ENCODE assay signal across 9 cellular contexts in the genomic region with DNA sequence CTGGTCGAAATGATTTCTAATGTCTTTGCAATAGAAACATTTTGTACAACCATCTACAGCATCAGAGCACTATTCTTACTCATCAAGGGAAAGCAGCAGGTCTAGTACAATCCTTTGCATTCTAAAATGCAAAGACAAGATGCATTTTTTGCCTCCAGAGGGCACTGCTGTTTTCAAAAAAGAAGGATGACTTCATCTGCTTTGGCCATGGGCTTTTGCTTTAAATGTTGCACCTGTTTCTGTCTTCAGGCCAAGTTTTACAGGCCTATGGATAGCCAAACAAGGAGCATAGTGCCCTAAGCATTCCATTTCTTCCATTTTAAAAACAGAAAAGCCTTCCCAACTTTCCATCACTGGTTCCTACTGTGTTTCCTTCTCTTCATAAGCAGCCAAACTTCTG. TPM values are rescaled to one million over a fixed set of nuclear protein-coding genes. Genes with fewer than 3 reads are reported as not detected.
DNase-seq lines count a peak whose midpoint lies in the region; ATAC-seq, FAIRE-seq and TF ChIP-seq lines count a peak whose summit lies in the region.
"Had no signal": no experiment of that assay in that cellular context is flagged by ENCODE, and none has a peak within 500 bp of the region (broad histone marks: within the 10 kb centered on the region; RNA-seq: fewer than 3 reads in every experiment).

No MANE protein-coding gene starts in this region.

- BruUV-seq in K562 (replicated peaks; lab: Mats Ljungman, UMichigan): no TSS peak

- H3K27ac ChIP-seq in K562 (ENCODE audit: extremely low read depth, low read depth, low read length): no peak overlapping the region
- H3K27ac ChIP-seq in liver (ENCODE audit: low read depth in 1 of 2, low read length in 2 of 2): peak overlapping the region in 1 of 2 donors; percentile 44
- H3K27ac ChIP-seq: skin epidermis had no signal

- H3K4me3 ChIP-seq in GM12875 (ENCODE audit: low read depth, low read length) (no peak overlapping the region), NB4 (ENCODE audit: low read depth, low read length) (no peak overlapping the region), K562 (no peak overlapping the region), liver (ENCODE audit: low read depth in 1 of 3, low read length in 3 of 3) (no peak overlapping the region)
- H3K4me3 ChIP-seq: skin epidermis had no signal

- peak overlapping the region; percentile 79 for H3K27ac Mint-ChIP-seq in stimulated activated naive B cell treated with anti-CD40 and anti-IgM and Interleukin-4, amounts not matched to agents 10 μg/mL and 1 μg/mL and 100 μg/mL, for 72 hours

- no peaks in the 10 kb centered on the region for H3K27me3 Mint-ChIP-seq in stimulated activated naive B cell treated with anti-CD40 and anti-IgM and Interleukin-4, amounts not matched to agents 10 μg/mL and 1 μg/mL and 100 μg/mL, for 72 hours

- H3K27me3 ChIP-seq in K562 (ENCODE audit: control insufficient read depth in 2 of 2, insufficient read depth in 2 of 2, low read length in 2 of 2) (no peaks in the 10 kb centered on the region), liver (ENCODE audit: control insufficient read depth in 4 of 4, insufficient read depth in 4 of 4, low read length in 3 of 4) (no peaks in the 10 kb centered on the region)

- TF ChIP-seq CTCF in AG09319 (IDR thresholded peaks at IDR 0.05; ENCODE audit: low read depth, low read length) (peak; percentile 57), GM12875 (IDR thresholded peaks at IDR 0.05; ENCODE audit: borderline replicate concordance, insufficient read depth, low read depth, low read length) (peak; percentile 45), NB4 (IDR thresholded peaks at IDR 0.05; ENCODE audit: low read depth, low read length) (peak; percentile 60), K562 (IDR thresholded peaks at IDR 0.05 in 2 of 3, conservative IDR thresholded peaks at IDR 0.05 in 1 of 3; ENCODE audit: insufficient read depth in 2 of 3, low read depth in 1 of 3, low read length in 3 of 3) (peak; percentile 40 to 65 (median 51); a peak in 5 of 6 replicates), liver (IDR thresholded peaks at IDR 0.05; ENCODE audit: low read depth, low read length, missing input control) (peak; percentile 67)

- H3K79me2 ChIP-seq in K562 (ENCODE audit: control insufficient read depth, insufficient read depth, low read length): peaks cover 10% of the 10 kb centered on the region; the same call in 2 of the 3 replicates

- 0% methylated on average over 1 of the region's 1 CpG for WGBS in K562 (ENCODE audit: insufficient coverage, low coverage, missing lambda C conversion rate)
- 91% methylated on average over 1 of the region's 1 CpG for WGBS in liver

- in situ Hi-C loops in K562 (cut with MboI): no loop called here

- TF ChIP-seq EP300 in K562 (IDR thresholded peaks at IDR 0.05; ENCODE audit: low read length): no peak

- H3K4me1 Mint-ChIP-seq in stimulated activated naive B cell treated with anti-CD40 and anti-IgM and Interleukin-4, amounts not matched to agents 10 μg/mL and 1 μg/mL and 100 μg/mL, for 72 hours: peaks cover 26 to 50% of the 10 kb centered on the region in 2 donors

- H3K9me1 ChIP-seq in K562 (ENCODE audit: control insufficient read depth, insufficient read depth, low read length): no peaks in the 10 kb centered on the region

- DNase-seq in AG09319 (ENCODE audit: extremely low read depth, low read depth) (no peak), NB4 (ENCODE audit: low read depth) (peak; percentile 70), T follicular helper cell (ENCODE audit: low read depth) (peak; percentile 45), K562 (ENCODE audit: extremely low read depth in 1 of 4, low spot score in 3 of 4) (peak in 3 of 4 experiments; percentile 8 to 47 (median 17)), cerebellar nuclear complex (lab: John Stamatoyannopoulos, UW) (no peak)
- DNase-seq in stimulated activated naive B cell treated with anti-CD40 and anti-IgM and Interleukin-4, amounts not matched to agents 10 μg/mL and 1 μg/mL and 100 μg/mL, for 72 hours: peak; percentile 55

- H3K4me3 Mint-ChIP-seq in stimulated activated naive B cell treated with anti-CD40 and anti-IgM and Interleukin-4, amounts not matched to agents 10 μg/mL and 1 μg/mL and 100 μg/mL, for 72 hours: no peak overlapping the region

- H4K20me1 ChIP-seq in K562 (replicated peaks; ENCODE audit: control insufficient read depth, insufficient read depth, low read length): no peaks in the 10 kb centered on the region

- intact Hi-C loops in K562 (cut with micrococcal nuclease): loop anchor here (1.0 to 10.0 kb wide), 5 partner anchors 106 to 464 kb away; partner anchors contain the start of gene SEMA5B

- CTCF ChIA-PET in K562 (lab: Yijun Ruan, JAX; ENCODE audit: low intra/inter-chr PET ratio): interaction anchor here (0.9 to 1.4 kb wide), 3 partner anchors 118 to 167 kb away, joined by 3 to 6 read pairs (median 5); no protein-coding TSS in a partner anchor

- no peaks in the 10 kb centered on the region for H3K9me3 ChIP-seq in K562 (replicated peaks; ENCODE audit: control insufficient read depth, insufficient read depth, low read depth, low read length)
- H3K9me3 ChIP-seq in liver (ENCODE audit: control insufficient read depth in 4 of 4, low read length in 3 of 4): no peaks in the 10 kb centered on the region

- peak; percentile 11; the same call in 1 of the 3 replicates for ATAC-seq in K562
- ATAC-seq in stimulated activated naive B cell treated with anti-CD40 and anti-IgM and Interleukin-4, amounts not matched to agents 10 μg/mL and 1 μg/mL and 100 μg/mL, for 72 hours (replicated peaks): peak; percentile 55 to 63

- H3K4me1 ChIP-seq in K562 (replicated peaks in 1 of 2; ENCODE audit: control insufficient read depth in 2 of 2, insufficient read depth in 2 of 2, low read length in 2 of 2): peaks cover 8% of the 10 kb centered on the region in 2 experiments; a peak in 4 of 5 replicates
- peaks cover 3 to 44% (median 10%) of the 10 kb centered on the region in 4 donors for H3K4me1 ChIP-seq in liver (ENCODE audit: control insufficient read depth in 4 of 4, insufficient read depth in 4 of 4, low read length in 3 of 4)

- H3K9me3 Mint-ChIP-seq in stimulated activated naive B cell treated with anti-CD40 and anti-IgM and Interleukin-4, amounts not matched to agents 10 μg/mL and 1 μg/mL and 100 μg/mL, for 72 hours: no peaks in the 10 kb centered on the region

- FAIRE-seq in K562 (lab: Jason Lieb, UNC): peak; percentile 82

- H3K36me3 ChIP-seq in K562 (ENCODE audit: control insufficient read depth, insufficient read depth, low read length) (no peaks in the 10 kb centered on the region), liver (ENCODE audit: control insufficient read depth in 4 of 4, insufficient read depth in 3 of 4, low read depth in 1 of 4, low read length in 3 of 4) (peaks cover 8 to 28% (median 24%) of the 10 kb centered on the region in 4 donors)

- H3K36me3 Mint-ChIP-seq in stimulated activated naive B cell treated with anti-CD40 and anti-IgM and Interleukin-4, amounts not matched to agents 10 μg/mL and 1 μg/mL and 100 μg/mL, for 72 hours: peaks cover 28 to 40% of the 10 kb centered on the region in 2 donors

- no peak overlapping the region for H2AFZ ChIP-seq in K562 (ENCODE audit: low read depth, low read length)

- POLR2A ChIA-PET in K562 (lab: Yijun Ruan, JAX): no interaction called here

- H3K9ac ChIP-seq in K562 (ENCODE audit: insufficient read depth in 1 of 2, low read depth in 2 of 2, low read length in 2 of 2) (no peak overlapping the region), liver (ENCODE audit: low read depth in 1 of 2, low read length in 2 of 2) (no peak overlapping the region)

- TF ChIP-seq RAD21 in K562 (CRISPR knock-in tag; conservative IDR thresholded peaks at IDR 0.05 in 1 of 2, IDR thresholded peaks at IDR 0.05 in 1 of 2): peak; percentile 64 to 76
- TF ChIP-seq RAD21 in liver (IDR thresholded peaks at IDR 0.05): peak; percentile 87 to 89

- TF ChIP-seq POLR2A in NB4 (IDR thresholded peaks at IDR 0.05; ENCODE audit: extremely low read depth, insufficient read length) (no peak), K562 (conservative IDR thresholded peaks at IDR 0.05) (no peak)

- H3K4me2 ChIP-seq in K562 (ENCODE audit: insufficient read depth, low read length): no peak overlapping the region

RNA-seq across cellular contexts. Expression of gene PARP9, which starts 3.4 kb away (rescaled TPM):
- total RNA-seq in K562 (2011; cell fraction: chromatin; rRNA removed; ENCODE audit: low replicate concordance): 2.4 and 4.9 TPM in 2 replicates
- 1.1 and 1.2 TPM in 2 replicates for total RNA-seq in K562 (2011; cell fraction: nucleolus; rRNA removed)
- total RNA-seq in K562 (2011; cell fraction: nucleoplasm; rRNA removed): 1.7 and 3.3 TPM in 2 replicates
- total RNA-seq in K562 (2014; rRNA removed) (2.7 and 2.8 TPM in 2 replicates), K562 (2014; rRNA removed; fragmentation: Illumina TruSeq; extraction: Trizol) (3.1 and 3.9 TPM in 2 replicates), K562 (2015; rRNA removed; fragmentation: Illumina TruSeq; extraction: Trizol) (3.8 TPM in 2 replicates), K562 (2021) (3.1 and 3.4 TPM in 2 replicates), liver (10 to 100 TPM; 39.3 to 74.0 TPM)
- polyA plus RNA-seq in K562 (2011; rRNA removed) (1.5 and 3.9 TPM in 2 replicates), K562 (2014; fragmentation: Illumina TruSeq; extraction: Trizol) (4.4 and 4.8 TPM in 2 replicates), K562 (2014; fragmentation: Nextera tagmentation; extraction: Ambion mirVana) (1 to 10 TPM; 2.1 to 3.2 TPM), K562 (2014; rRNA removed) (3.5 and 3.8 TPM in 2 replicates), liver (10 to 100 TPM; 34.8 to 58.6 TPM)
- 1.2 and 1.8 TPM in 2 replicates for polyA plus RNA-seq in K562 (2011; cell fraction: cytosol; rRNA removed)
- 1.4 and 2.3 TPM in 2 replicates for polyA plus RNA-seq in K562 (2011; cell fraction: nucleus; rRNA removed)
- 2.9 and 4.9 TPM in 2 replicates for polyA plus RNA-seq in K562 (2012)
- 1.5 and 2.4 TPM in 2 replicates for polyA minus RNA-seq in K562 (2011; rRNA and poly(A)+ RNA removed)
- polyA minus RNA-seq in K562 (2011; cell fraction: cytosol; rRNA and poly(A)+ RNA removed): 0.46 and 0.76 TPM in 2 replicates
- polyA minus RNA-seq in K562 (2011; cell fraction: nucleus; rRNA and poly(A)+ RNA removed): 0.44 and 0.54 TPM in 2 replicates

RNA-seq across cellular contexts. Expression of gene DTX3L, which starts 3.5 kb away (rescaled TPM):
- total RNA-seq in K562 (2011; cell fraction: chromatin; rRNA removed; ENCODE audit: low replicate concordance): 1.5 and 5.0 TPM in 2 replicates
- total RNA-seq in K562 (2011; cell fraction: nucleolus; rRNA removed): 1.2 TPM in 2 replicates
- 2.9 and 4.2 TPM in 2 replicates for total RNA-seq in K562 (2011; cell fraction: nucleoplasm; rRNA removed)
- 3.0 and 4.1 TPM in 2 replicates for total RNA-seq in K562 (2014; rRNA removed)
- 6.0 and 7.0 TPM in 2 replicates for total RNA-seq in K562 (2014; rRNA removed; fragmentation: Illumina TruSeq; extraction: Trizol)
- 6.0 and 6.5 TPM in 2 replicates for total RNA-seq in K562 (2015; rRNA removed; fragmentation: Illumina TruSeq; extraction: Trizol)
- 6.2 and 6.6 TPM in 2 replicates for total RNA-seq in K562 (2021)
- 1.0 and 2.3 TPM in 2 replicates for polyA plus RNA-seq in K562 (2011; rRNA removed)
- 0.97 and 1.0 TPM in 2 replicates for polyA plus RNA-seq in K562 (2011; cell fraction: cytosol; rRNA removed)
- polyA plus RNA-seq in K562 (2011; cell fraction: nucleus; rRNA removed): 0.59 and 0.94 TPM in 2 replicates
- 3.8 and 6.1 TPM in 2 replicates for polyA plus RNA-seq in K562 (2012)
- polyA plus RNA-seq in K562 (2014; fragmentation: Illumina TruSeq; extraction: Trizol): 4.9 and 6.0 TPM in 2 replicates
- polyA plus RNA-seq in K562 (2014; fragmentation: Nextera tagmentation; extraction: Ambion mirVana): 1 to 10 TPM; 2.3 to 2.5 TPM
- 3.0 and 3.4 TPM in 2 replicates for polyA plus RNA-seq in K562 (2014; rRNA removed)
- 2.0 and 2.8 TPM in 2 replicates for polyA minus RNA-seq in K562 (2011; rRNA and poly(A)+ RNA removed)
- polyA minus RNA-seq in K562 (2011; cell fraction: cytosol; rRNA and poly(A)+ RNA removed): 1.9 and 2.5 TPM in 2 replicates
- 0.54 and 0.56 TPM in 2 replicates for polyA minus RNA-seq in K562 (2011; cell fraction: nucleus; rRNA and poly(A)+ RNA removed)
- total RNA-seq in liver: 10 to 100 TPM; 29.4 to 44.5 TPM
- 10 to 100 TPM; 16.9 to 17.6 TPM for polyA plus RNA-seq in liver

RNA-seq across cellular contexts. Expression of gene PARP15, which starts 16.8 kb away (rescaled TPM):
- total RNA-seq in K562 (2011; cell fraction: chromatin; rRNA removed; ENCODE audit: low replicate concordance): 0.51 and 2.6 TPM in 2 replicates
- 0.50 and 1.3 TPM in 2 replicates for total RNA-seq in K562 (2011; cell fraction: nucleolus; rRNA removed)
- total RNA-seq in K562 (2011; cell fraction: nucleoplasm; rRNA removed): 0.99 and 1.8 TPM in 2 replicates
- 0.05 and 0.08 TPM in 2 replicates for total RNA-seq in K562 (2014; rRNA removed)
- 0.11 and 0.45 TPM in 2 replicates for total RNA-seq in K562 (2014; rRNA removed; fragmentation: Illumina TruSeq; extraction: Trizol)
- 0.19 and 0.40 TPM in 2 replicates for total RNA-seq in K562 (2015; rRNA removed; fragmentation: Illumina TruSeq; extraction: Trizol)
- total RNA-seq in K562 (2021): 0.38 and 0.45 TPM in 2 replicates
- polyA plus RNA-seq in K562 (2011; rRNA removed): 0.22 TPM in 1 of 2 replicates, not detected in the other
- 0.12 TPM in 1 of 2 replicates, not detected in the other for polyA plus RNA-seq in K562 (2011; cell fraction: cytosol; rRNA removed)
- polyA plus RNA-seq in K562 (2011; cell fraction: nucleus; rRNA removed): 0.03 and 0.44 TPM in 2 replicates
- polyA plus RNA-seq in K562 (2012): 0.30 and 0.42 TPM in 2 replicates
- polyA plus RNA-seq in K562 (2014; fragmentation: Illumina TruSeq; extraction: Trizol): 0.18 and 0.29 TPM in 2 replicates
- polyA plus RNA-seq in K562 (2014; fragmentation: Nextera tagmentation; extraction: Ambion mirVana): under 1 TPM; 0.08 to 0.10 TPM
- 0.13 and 0.61 TPM in 2 replicates for polyA plus RNA-seq in K562 (2014; rRNA removed)
- 0.12 and 0.14 TPM in 2 replicates for polyA minus RNA-seq in K562 (2011; rRNA and poly(A)+ RNA removed)
- not detected in 2 replicates for polyA minus RNA-seq in K562 (2011; cell fraction: cytosol; rRNA and poly(A)+ RNA removed)
- polyA minus RNA-seq in K562 (2011; cell fraction: nucleus; rRNA and poly(A)+ RNA removed): 0.13 TPM in 1 of 2 replicates, not detected in the other
- 1 to 10 TPM; 2.8 to 3.3 TPM for total RNA-seq in liver
- polyA plus RNA-seq in liver: 1 to 10 TPM in 1 of 2 donors, under 1 TPM in 1; 0.28 to 2.1 TPM

RNA-seq across cellular contexts. Expression of gene KPNA1, which starts 45.9 kb away (rescaled TPM):
- 28.4 and 78.0 TPM in 2 replicates for total RNA-seq in K562 (2011; cell fraction: chromatin; rRNA removed; ENCODE audit: low replicate concordance)
- 11.2 and 15.4 TPM in 2 replicates for total RNA-seq in K562 (2011; cell fraction: nucleolus; rRNA removed)
- total RNA-seq in K562 (2011; cell fraction: nucleoplasm; rRNA removed): 30.3 and 42.8 TPM in 2 replicates
- 21.9 and 27.5 TPM in 2 replicates for total RNA-seq in K562 (2014; rRNA removed)
- total RNA-seq in K562 (2014; rRNA removed; fragmentation: Illumina TruSeq; extraction: Trizol): 40.9 and 47.3 TPM in 2 replicates
- 26.7 and 33.5 TPM in 2 replicates for total RNA-seq in K562 (2015; rRNA removed; fragmentation: Illumina TruSeq; extraction: Trizol)
- 51.4 and 53.8 TPM in 2 replicates for total RNA-seq in K562 (2021)
- 33.1 and 44.1 TPM in 2 replicates for polyA plus RNA-seq in K562 (2011; rRNA removed)
- polyA plus RNA-seq in K562 (2011; cell fraction: cytosol; rRNA removed): 25.6 and 28.2 TPM in 2 replicates
- polyA plus RNA-seq in K562 (2011; cell fraction: nucleus; rRNA removed): 22.8 and 23.0 TPM in 2 replicates
- 18.4 and 26.6 TPM in 2 replicates for polyA plus RNA-seq in K562 (2012)
- 47.0 and 51.9 TPM in 2 replicates for polyA plus RNA-seq in K562 (2014; fragmentation: Illumina TruSeq; extraction: Trizol)
- 10 to 100 TPM in 1 of 2 experiments, 1 to 10 TPM in 1; 9.3 to 11.7 TPM for polyA plus RNA-seq in K562 (2014; fragmentation: Nextera tagmentation; extraction: Ambion mirVana)
- 23.9 and 24.3 TPM in 2 replicates for polyA plus RNA-seq in K562 (2014; rRNA removed)
- 52.4 and 53.3 TPM in 2 replicates for polyA minus RNA-seq in K562 (2011; rRNA and poly(A)+ RNA removed)
- 27.5 and 27.6 TPM in 2 replicates for polyA minus RNA-seq in K562 (2011; cell fraction: cytosol; rRNA and poly(A)+ RNA removed)
- polyA minus RNA-seq in K562 (2011; cell fraction: nucleus; rRNA and poly(A)+ RNA removed): 11.0 and 20.5 TPM in 2 replicates
- 10 to 100 TPM; 23.7 to 42.0 TPM for total RNA-seq in liver
- 10 to 100 TPM; 20.7 to 23.3 TPM for polyA plus RNA-seq in liver

Comparison
In these comparisons a context has a peak if more than half of its experiments do, and no peak if none do; other contexts are left out.
1. DNase-seq: peak in NB4 (single experiment), T follicular helper cell (single experiment), K562 (3 of 4) and stimulated activated naive B cell treated with anti-CD40 and anti-IgM and Interleukin-4, amounts not matched to agents 10 μg/mL and 1 μg/mL and 100 μg/mL, for 72 hours (single experiment); none in AG09319 (single experiment) and cerebellar nuclear complex (0 of 2).
2. RNA of gene PARP9, which starts 3.4 kb away (total RNA-seq): 39.3 to 74.0 TPM in liver; 1.1 to 4.9 TPM in K562; every median in the first group is over 4 times any median in the second.
3. Peak in every context shown above with its lines, with median percentiles within 50 percentile points of each other: CTCF ChIP-seq.